ENCODE assay signal across 1 cellular context in the genomic region with DNA sequence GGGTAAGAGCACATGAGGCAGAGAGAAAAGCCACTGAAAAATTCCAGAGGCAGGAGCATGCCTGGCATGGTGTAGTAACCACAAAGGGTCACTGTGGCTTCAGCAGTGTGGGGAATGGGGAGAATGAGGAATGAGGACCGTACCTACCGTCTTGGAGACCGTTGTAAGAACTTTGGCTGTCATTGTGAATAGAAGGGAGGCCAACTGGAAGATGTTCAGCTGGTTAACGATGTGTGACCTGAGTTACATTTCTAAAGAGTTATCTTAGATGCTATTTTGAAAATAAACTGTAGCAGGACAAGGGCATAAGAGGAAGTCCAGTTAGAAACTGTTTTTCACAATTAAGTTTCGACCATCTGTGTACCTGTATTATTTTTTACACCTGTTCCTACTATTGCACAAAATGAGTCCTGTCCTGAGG.
TF ChIP-seq lines count a peak whose summit lies in the region.

No MANE protein-coding gene starts in this region.

TF ChIP-seq in HepG2, 621 proteins besides CTCF, POLR2A, EP300 and RAD21 (continued from another document):
- TF ChIP-seq ZNF577 (CRISPR knock-in tag; IDR thresholded peaks at IDR 0.05; ENCODE audit: borderline replicate concordance, low read depth) (no peak), ZBTB7A (CRISPR knock-in tag; IDR thresholded peaks at IDR 0.05) (no peak), KMT2A (CRISPR knock-in tag; IDR thresholded peaks at IDR 0.05) (no peak), HNRNPK (IDR thresholded peaks at IDR 0.05; ENCODE audit: low read depth, low read length, poor library complexity, severe bottlenecking) (no peak), KLF15 (CRISPR knock-in tag; IDR thresholded peaks at IDR 0.05; ENCODE audit: borderline replicate concordance) (no peak), RARG (CRISPR knock-in tag; IDR thresholded peaks at IDR 0.05; ENCODE audit: low read depth) (no peak), KDM4B (CRISPR knock-in tag; IDR thresholded peaks at IDR 0.05) (no peak), KLF11 (CRISPR knock-in tag; IDR thresholded peaks at IDR 0.05) (no peak), ELF3 (CRISPR knock-in tag; IDR thresholded peaks at IDR 0.05) (no peak), ZNF235 (CRISPR knock-in tag; IDR thresholded peaks at IDR 0.05; ENCODE audit: borderline replicate concordance) (no peak), ZNF333 (CRISPR knock-in tag; IDR thresholded peaks at IDR 0.05; ENCODE audit: borderline replicate concordance) (no peak), NRL (CRISPR knock-in tag; IDR thresholded peaks at IDR 0.05; ENCODE audit: borderline replicate concordance) (no peak), NONO (IDR thresholded peaks at IDR 0.05) (no peak), NONO (CRISPR knock-in tag; conservative IDR thresholded peaks at IDR 0.05) (no peak), MATR3 (CRISPR knock-in tag; IDR thresholded peaks at IDR 0.05) (no peak)
- TF ChIP-seq, protein P1, sequence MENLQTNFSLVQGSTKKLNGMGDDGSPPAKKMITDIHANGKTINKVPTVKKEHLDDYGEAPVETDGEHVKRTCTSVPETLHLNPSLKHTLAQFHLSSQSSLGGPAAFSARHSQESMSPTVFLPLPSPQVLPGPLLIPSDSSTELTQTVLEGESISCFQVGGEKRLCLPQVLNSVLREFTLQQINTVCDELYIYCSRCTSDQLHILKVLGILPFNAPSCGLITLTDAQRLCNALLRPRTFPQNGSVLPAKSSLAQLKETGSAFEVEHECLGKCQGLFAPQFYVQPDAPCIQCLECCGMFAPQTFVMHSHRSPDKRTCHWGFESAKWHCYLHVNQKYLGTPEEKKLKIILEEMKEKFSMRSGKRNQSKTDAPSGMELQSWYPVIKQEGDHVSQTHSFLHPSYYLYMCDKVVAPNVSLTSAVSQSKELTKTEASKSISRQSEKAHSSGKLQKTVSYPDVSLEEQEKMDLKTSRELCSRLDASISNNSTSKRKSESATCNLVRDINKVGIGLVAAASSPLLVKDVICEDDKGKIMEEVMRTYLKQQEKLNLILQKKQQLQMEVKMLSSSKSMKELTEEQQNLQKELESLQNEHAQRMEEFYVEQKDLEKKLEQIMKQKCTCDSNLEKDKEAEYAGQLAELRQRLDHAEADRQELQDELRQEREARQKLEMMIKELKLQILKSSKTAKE (CRISPR knock-in tag; IDR thresholded peaks at IDR 0.05; ENCODE audit: borderline replicate concordance), result no peak
- TF ChIP-seq, protein P2, sequence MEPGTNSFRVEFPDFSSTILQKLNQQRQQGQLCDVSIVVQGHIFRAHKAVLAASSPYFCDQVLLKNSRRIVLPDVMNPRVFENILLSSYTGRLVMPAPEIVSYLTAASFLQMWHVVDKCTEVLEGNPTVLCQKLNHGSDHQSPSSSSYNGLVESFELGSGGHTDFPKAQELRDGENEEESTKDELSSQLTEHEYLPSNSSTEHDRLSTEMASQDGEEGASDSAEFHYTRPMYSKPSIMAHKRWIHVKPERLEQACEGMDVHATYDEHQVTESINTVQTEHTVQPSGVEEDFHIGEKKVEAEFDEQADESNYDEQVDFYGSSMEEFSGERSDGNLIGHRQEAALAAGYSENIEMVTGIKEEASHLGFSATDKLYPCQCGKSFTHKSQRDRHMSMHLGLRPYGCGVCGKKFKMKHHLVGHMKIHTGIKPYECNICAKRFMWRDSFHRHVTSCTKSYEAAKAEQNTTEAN (CRISPR knock-in tag; conservative IDR thresholded peaks at IDR 0.05), result no peak
